Comparison of ENCODE assay signal across 23 cellular contexts in the genomic region with DNA sequence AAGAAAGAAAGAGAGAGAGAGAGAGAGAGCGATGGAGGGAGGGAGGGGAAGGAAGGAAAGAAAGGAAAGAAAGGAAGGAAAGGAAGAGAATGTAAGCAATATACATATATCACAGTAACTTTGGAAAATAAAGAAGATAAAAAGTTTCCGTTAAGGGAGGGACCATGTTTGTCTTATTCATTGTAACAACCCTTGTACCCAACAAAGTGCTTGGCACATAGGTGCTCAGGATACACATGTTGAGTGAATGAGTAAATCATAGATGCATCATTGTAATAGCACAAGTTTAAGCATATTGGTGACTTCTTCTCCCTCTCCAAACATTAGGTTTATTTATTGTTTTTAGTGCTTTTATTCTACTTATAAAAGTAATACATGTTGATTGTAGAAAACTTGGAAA. TPM values are rescaled to one million over a fixed set of nuclear protein-coding genes. Genes with fewer than 3 reads are reported as not detected.
DNase-seq lines count a peak whose midpoint lies in the region; ATAC-seq, FAIRE-seq and TF ChIP-seq lines count a peak whose summit lies in the region.
"Had no signal": no experiment of that assay in that cellular context is flagged by ENCODE, and none has a peak within 500 bp of the region (broad histone marks: within the 10 kb centered on the region; RNA-seq: fewer than 3 reads in every experiment).

No MANE protein-coding gene starts in this region.

- H3K4me1 ChIP-seq in HEK293 (ENCODE audit: control insufficient read depth, insufficient read depth, low read length) (no peaks in the 10 kb centered on the region), mucosa of descending colon (ENCODE audit: low read depth) (no peaks in the 10 kb centered on the region), small intestine (ENCODE audit: control insufficient read depth in 2 of 2, insufficient read depth in 1 of 2, low read depth in 1 of 2, low read length in 1 of 2) (no peaks in the 10 kb centered on the region)
- H3K4me1 ChIP-seq: A549, Caco-2 had no signal

- no peaks in the 10 kb centered on the region for H3K27me3 ChIP-seq in small intestine (ENCODE audit: control insufficient read depth in 2 of 2, insufficient read depth in 2 of 2, low read length in 2 of 2)
- H3K27me3 ChIP-seq: BLaER1 treated with 17β-estradiol and CSF1 and Interleukin-3, amounts not matched to agents 10 nM and 100 nM had no signal

- H3K9me3 ChIP-seq in HEK293 (ENCODE audit: control insufficient read depth, insufficient read depth, low read depth, low read length) (no peaks in the 10 kb centered on the region; the same call in 1 of the 2 replicates), mucosa of descending colon (peaks cover 14% of the 10 kb centered on the region), small intestine (ENCODE audit: control insufficient read depth, low read depth) (no peaks in the 10 kb centered on the region)

- peaks cover 5% of the 10 kb centered on the region for H3K4me1 Mint-ChIP-seq in stimulated activated effector memory CD8-positive, alpha-beta T cell treated with anti-CD3 and anti-CD28 coated beads, Interleukin-12 subunit alpha, Interleukin-12 subunit beta, amount 100 ng/mL, for 72 hours
- H3K4me1 Mint-ChIP-seq: B cell had no signal

- CTCF ChIA-PET in HEK293 (lab: Yijun Ruan, JAX): interaction anchor here (0.8 kb wide), 1 partner anchor 196 kb away, joined by 3 read pairs; no protein-coding TSS in a partner anchor

- no peak overlapping the region for H3K27ac Mint-ChIP-seq in stimulated activated effector memory CD8-positive, alpha-beta T cell treated with anti-CD3 and anti-CD28 coated beads, Interleukin-12 subunit alpha, Interleukin-12 subunit beta, amount 100 ng/mL, for 72 hours
- H3K27ac Mint-ChIP-seq: B cell; CD4-positive, alpha-beta T cell; CD8-positive, alpha-beta T cell had no signal

- H3K27ac ChIP-seq in HEK293 (ENCODE audit: extremely low read depth, low read depth, low read length) (no peak overlapping the region), small intestine (ENCODE audit: low read depth in 1 of 2, low read length in 1 of 2) (no peak overlapping the region)
- H3K27ac ChIP-seq: 22Rv1; A549; BLaER1 treated with 17β-estradiol and CSF1 and Interleukin-3, amounts not matched to agents 10 nM and 100 nM; C4-2B had no signal

- H3K36me3 Mint-ChIP-seq in stimulated activated effector memory CD8-positive, alpha-beta T cell treated with anti-CD3 and anti-CD28 coated beads, Interleukin-12 subunit alpha, Interleukin-12 subunit beta, amount 100 ng/mL, for 72 hours: peaks cover 2% of the 10 kb centered on the region

- no peak for TF ChIP-seq CTCF in HEK293 (tag by site-specific recombination; IDR thresholded peaks at IDR 0.05)
- no peak for TF ChIP-seq CTCF in mucosa of descending colon (IDR thresholded peaks at IDR 0.05)

- H3K4me3 Mint-ChIP-seq in stimulated activated effector memory CD8-positive, alpha-beta T cell treated with anti-CD3 and anti-CD28 coated beads, Interleukin-12 subunit alpha, Interleukin-12 subunit beta, amount 100 ng/mL, for 72 hours: no peak overlapping the region
- H3K4me3 Mint-ChIP-seq: B cell; CD4-positive, alpha-beta T cell; CD8-positive, alpha-beta T cell had no signal

- POLR2A ChIA-PET in HEK293 (lab: Yijun Ruan, JAX): interaction anchor here (0.7 kb wide), 1 partner anchor 338 kb away, joined by 3 read pairs; no protein-coding TSS in a partner anchor

- 54 to 76% (median 54%) methylated on average over 2 of the region's 2 CpGs for WGBS in small intestine, 3 donors

- DNase-seq in mucosa of descending colon (no peak), small intestine (peak; percentile 50), SKM-1 (lab: John Stamatoyannopoulos, UW; ENCODE audit: unreplicated experiment) (no peak)
- no peak for DNase-seq in stimulated activated effector memory CD8-positive, alpha-beta T cell treated with anti-CD3 and anti-CD28 coated beads, Interleukin-12 subunit alpha, Interleukin-12 subunit beta, amount 100 ng/mL, for 72 hours (ENCODE audit: low spot score in 2 of 2)
- DNase-seq: AML-193; Caco-2; Calu3; CD4-positive, alpha-beta T cell; CD8-positive, alpha-beta T cell; DMS79; DND-41; EL; GDM1 had no signal

- peak; percentile 90 for ATAC-seq in mucosa of descending colon
- ATAC-seq in stimulated activated effector memory CD8-positive, alpha-beta T cell treated with anti-CD3 and anti-CD28 coated beads, Interleukin-12 subunit alpha, Interleukin-12 subunit beta, amount 100 ng/mL, for 72 hours: no peak
- ATAC-seq: A549; CD8-positive, alpha-beta T cell; GM12878 had no signal

- H3K36me3 ChIP-seq in HEK293 (ENCODE audit: control insufficient read depth in 2 of 2, insufficient read depth in 1 of 2, low read length in 2 of 2) (no peaks in the 10 kb centered on the region), mucosa of descending colon (ENCODE audit: low read depth) (no peaks in the 10 kb centered on the region), small intestine (ENCODE audit: control insufficient read depth in 2 of 2, insufficient read depth in 2 of 2, low read length in 2 of 2) (no peaks in the 10 kb centered on the region)

- no peak for FAIRE-seq in small intestine (lab: Jason Lieb, UNC)
- FAIRE-seq: A549, D721Med, GM12878, GM12892, GM18507 had no signal

- intact Hi-C loops in mucosa of descending colon (cut with DNase I, micrococcal nuclease): no loop called here

- H3K9me3 Mint-ChIP-seq in stimulated activated effector memory CD8-positive, alpha-beta T cell treated with anti-CD3 and anti-CD28 coated beads, Interleukin-12 subunit alpha, Interleukin-12 subunit beta, amount 100 ng/mL, for 72 hours: no peaks in the 10 kb centered on the region

- H3K4me3 ChIP-seq in HEK293 (ENCODE audit: low read depth, low read length) (no peak overlapping the region), mucosa of descending colon (no peak overlapping the region), small intestine (ENCODE audit: low read depth in 1 of 2, low read length in 2 of 2) (no peak overlapping the region)
- H3K4me3 ChIP-seq: A549; BLaER1 treated with 17β-estradiol and CSF1 and Interleukin-3, amounts not matched to agents 10 nM and 100 nM; GM12878 had no signal

TF ChIP-seq in HEK293, 187 proteins besides CTCF, POLR2A, EP300 and RAD21:
- TF ChIP-seq PRDM1 (tag by site-specific recombination; IDR thresholded peaks at IDR 0.05): 0 out of 2 replicates have a peak, but pooled peaks have one; percentile 43
- TF ChIP-seq HOXA7 (CRISPR knock-in tag; IDR thresholded peaks at IDR 0.05; ENCODE audit: borderline replicate concordance): no peak
- peak; percentile 64 for TF ChIP-seq ZNF366 (tag by site-specific recombination; conservative IDR thresholded peaks at IDR 0.05)
- no peak for TF ChIP-seq ZNF10 (tag by site-specific recombination; IDR thresholded peaks at IDR 0.05)
TF ChIP-seq in HEK293: peak in this region for 2.

RNA-seq across cellular contexts. Expression of a gene that starts 39.7 kb away (rescaled TPM):
- total RNA-seq in mucosa of descending colon: 10 to 100 TPM in 1 of 3 donors, 1 to 10 TPM in 2; 5.5 to 10.6 (median 5.8) TPM
- 1 to 10 TPM in 1 of 3 donors, under 1 TPM in 2; 0.22 to 7.7 (median 0.81) TPM for polyA plus RNA-seq in small intestine

RNA-seq across cellular contexts. Expression of a gene that starts 43.3 kb away (rescaled TPM):
- total RNA-seq in mucosa of descending colon: 100 to 1,000 TPM; 116 to 238 (median 132) TPM
- polyA plus RNA-seq in small intestine: 100 to 1,000 TPM in 2 of 3 donors, 10 to 100 TPM in 1; 60.2 to 232 (median 113) TPM
